Comparison of ENCODE assay signal across 9 cellular contexts in the genomic region with DNA sequence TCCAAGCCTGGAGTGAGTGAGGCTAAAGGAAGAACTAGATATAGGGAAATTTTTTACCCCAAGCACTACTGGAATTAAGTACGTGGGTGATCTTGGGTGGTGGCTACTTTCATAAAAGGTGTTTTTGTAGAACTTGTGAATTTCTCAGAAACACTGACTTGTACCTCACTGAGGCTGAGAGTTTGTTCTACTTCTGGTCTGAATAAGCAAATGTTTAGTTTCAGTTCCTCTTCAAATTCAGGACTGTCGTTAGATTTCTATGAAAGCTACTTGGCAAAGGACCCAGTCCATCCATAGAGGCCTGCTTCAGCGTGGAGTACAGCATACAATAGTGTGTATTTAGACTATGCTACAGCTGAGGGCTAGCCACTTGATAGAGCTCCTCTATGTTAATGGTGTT.
DNase-seq lines count a peak whose midpoint lies in the region; ATAC-seq and TF ChIP-seq lines count a peak whose summit lies in the region.
"Had no signal": no experiment of that assay in that cellular context is flagged by ENCODE, and none has a peak within 500 bp of the region (broad histone marks: within the 10 kb centered on the region; RNA-seq: fewer than 3 reads in every experiment).

No MANE protein-coding gene starts in this region.

- no peak overlapping the region for H3K4me3 Mint-ChIP-seq in activated naive CD4-positive, alpha-beta T cell treated with anti-CD3 and anti-CD28 coated beads, Interleukin-2, amount 10 ng/mL, durations not matched to agents 7 days and 5 days

- no peak overlapping the region for H3K9ac ChIP-seq in Karpas-422 (ENCODE audit: low read length)
- H3K9ac ChIP-seq: BLaER1 had no signal

- H3K79me2 ChIP-seq in Karpas-422 (ENCODE audit: low read length): no peaks in the 10 kb centered on the region

- peaks cover 11% of the 10 kb centered on the region for H4K20me1 ChIP-seq in Karpas-422 (ENCODE audit: insufficient read depth, low read depth, low read length)
- H4K20me1 ChIP-seq: BLaER1 had no signal

- H3K9me2 ChIP-seq in Karpas-422 (replicated peaks; ENCODE audit: insufficient read depth, low read length): no peaks in the 10 kb centered on the region

- CTCF ChIA-PET in activated naive CD4-positive, alpha-beta T cell treated with anti-CD3 and anti-CD28 coated beads, Interleukin-2, amount 10 ng/mL, durations not matched to agents 7 days and 5 days (lab: Charles Lee): interaction anchor here (1.4 to 2.6 kb wide), 2 partner anchors 81 to 125 kb away, joined by 5 to 9 read pairs; no protein-coding TSS in a partner anchor

- no peaks in the 10 kb centered on the region for H3K9me3 ChIP-seq in Karpas-422 (ENCODE audit: low read length)
- no peaks in the 10 kb centered on the region for H3K9me3 ChIP-seq in heart right ventricle
- H3K9me3 ChIP-seq: BLaER1 had no signal

- WGBS in heart right ventricle, 2 donors: 59 to 70% methylated on average over 3 of the region's 3 CpGs

- H3K4me3 ChIP-seq in Karpas-422 (ENCODE audit: low read length) (no peak overlapping the region), heart right ventricle (no peak overlapping the region)
- H3K4me3 ChIP-seq: BLaER1 had no signal

- no peak for TF ChIP-seq CTCF in heart right ventricle (IDR thresholded peaks at IDR 0.05)

- H3K36me3 ChIP-seq in Karpas-422 (ENCODE audit: insufficient read depth, low read length) (no peaks in the 10 kb centered on the region), heart right ventricle (no peaks in the 10 kb centered on the region)
- H3K36me3 ChIP-seq: BLaER1 had no signal

- no peak overlapping the region for H2AFZ ChIP-seq in Karpas-422 (ENCODE audit: low read length)

- ATAC-seq in HG02678 (IDR thresholded peaks at IDR 0.05; ENCODE audit: unreplicated experiment): peak; percentile 96
- peak; percentile 59 for ATAC-seq in stimulated activated naive CD8-positive, alpha-beta T cell treated with anti-CD3 and anti-CD28 coated beads, Interleukin-15, Interleukin-2, amounts not matched to agents 100 U/mL and 50 U/mL, for 24 hours
- ATAC-seq in heart right ventricle: no peak

- DNase-seq in activated naive CD4-positive, alpha-beta T cell treated with anti-CD3 and anti-CD28 coated beads, Interleukin-2, amount 10 ng/mL, durations not matched to agents 7 days and 5 days: no peak
- no peak for DNase-seq in activated naive CD4-positive, alpha-beta T cell treated with Interleukin-2 at 50 U/mL for 16 hours
- DNase-seq in Karpas-422 (peak; percentile 86), heart right ventricle (no peak), NCI-H1436 treated with DMSO at 0.1 percent for 48 hours (lab: John Stamatoyannopoulos, UW) (no peak), 8988T (no peak)
- no peak for DNase-seq in stimulated activated naive CD8-positive, alpha-beta T cell treated with anti-CD3 and anti-CD28 coated beads, Interleukin-15, Interleukin-2, amounts not matched to agents 100 U/mL and 50 U/mL, for 24 hours

- H3K9me3 Mint-ChIP-seq in activated naive CD4-positive, alpha-beta T cell treated with anti-CD3 and anti-CD28 coated beads, Interleukin-2, amount 10 ng/mL, durations not matched to agents 7 days and 5 days: no peaks in the 10 kb centered on the region

- no peak overlapping the region for H3K27ac ChIP-seq in Karpas-422 (ENCODE audit: low read length)
- H3K27ac ChIP-seq in heart right ventricle: no peak overlapping the region
- H3K27ac ChIP-seq: BLaER1 had no signal

- peaks cover 7% of the 10 kb centered on the region for H3K36me3 Mint-ChIP-seq in activated naive CD4-positive, alpha-beta T cell treated with anti-CD3 and anti-CD28 coated beads, Interleukin-2, amount 10 ng/mL, durations not matched to agents 7 days and 5 days

- H3K4me1 Mint-ChIP-seq in activated naive CD4-positive, alpha-beta T cell treated with anti-CD3 and anti-CD28 coated beads, Interleukin-2, amount 10 ng/mL, durations not matched to agents 7 days and 5 days: peaks cover 37% of the 10 kb centered on the region

- peak overlapping the region; percentile 84 for H3K27ac Mint-ChIP-seq in activated naive CD4-positive, alpha-beta T cell treated with anti-CD3 and anti-CD28 coated beads, Interleukin-2, amount 10 ng/mL, durations not matched to agents 7 days and 5 days

- intact Hi-C loops in heart right ventricle (cut with DNase I): no loop called here

- H3K4me2 ChIP-seq in Karpas-422 (ENCODE audit: low read depth, low read length, poor library complexity, severe bottlenecking): no peak overlapping the region
- H3K4me2 ChIP-seq: BLaER1 had no signal

- H3K27me3 ChIP-seq in Karpas-422 (ENCODE audit: low read length): 0 out of 2 replicates have a peak, but pooled peaks cover 3% of the 10 kb centered on the region
- H3K27me3 ChIP-seq in heart right ventricle: peaks cover 0 to 8% (median 0%) of the 10 kb centered on the region in 7 donors
- H3K27me3 ChIP-seq: BLaER1 had no signal

- H3K4me1 ChIP-seq in Karpas-422 (ENCODE audit: low read length) (peaks cover 11% of the 10 kb centered on the region), heart right ventricle (peaks cover 0 to 9% (median 0%) of the 10 kb centered on the region in 9 donors)

- peaks cover 3% of the 10 kb centered on the region for H3K27me3 Mint-ChIP-seq in activated naive CD4-positive, alpha-beta T cell treated with anti-CD3 and anti-CD28 coated beads, Interleukin-2, amount 10 ng/mL, durations not matched to agents 7 days and 5 days

Comparison
In these comparisons a context has a peak if more than half of its experiments do, and no peak if none do; other contexts are left out.
1. ATAC-seq: peak in HG02678 (single experiment) and stimulated activated naive CD8-positive, alpha-beta T cell treated with anti-CD3 and anti-CD28 coated beads, Interleukin-15, Interleukin-2, amounts not matched to agents 100 U/mL and 50 U/mL, for 24 hours (single experiment); none in heart right ventricle (0 of 8).